11 cellular contexts compared by ENCODE assay signal in the genomic region with DNA sequence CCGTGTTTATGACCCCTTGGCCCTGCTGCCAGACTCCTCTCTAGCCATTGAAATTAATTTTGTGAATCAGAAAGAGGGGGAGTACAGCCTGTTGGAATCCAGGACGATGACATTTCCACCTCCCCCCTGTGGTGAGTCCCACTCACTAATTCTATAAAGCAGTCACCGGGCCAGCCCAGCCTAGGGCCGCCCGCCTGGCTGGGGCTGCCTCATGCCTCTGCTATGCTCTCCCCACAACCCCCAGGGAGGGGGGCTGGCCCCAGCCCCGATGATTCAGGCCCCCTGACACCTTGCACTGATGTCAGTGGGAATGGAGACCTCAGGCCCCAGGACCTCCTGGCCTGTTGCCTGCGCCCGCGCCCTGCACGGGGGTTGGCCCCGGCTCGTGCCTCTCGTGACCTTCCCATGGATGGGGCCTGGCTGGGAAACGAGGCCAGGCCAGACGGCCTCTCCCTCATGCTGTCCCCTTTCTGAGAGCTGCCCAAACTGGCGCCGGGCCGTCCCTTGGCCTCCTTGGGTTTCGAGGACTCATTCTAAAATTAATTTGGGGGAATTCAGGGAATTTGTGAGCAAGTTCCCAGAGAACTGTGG. TPM values are rescaled to one million over a fixed set of nuclear protein-coding genes. Genes with fewer than 3 reads are reported as not detected.
DNase-seq lines count a peak whose midpoint lies in the region; ATAC-seq and TF ChIP-seq lines count a peak whose summit lies in the region.
"Had no signal": no experiment of that assay in that cellular context is flagged by ENCODE, and none has a peak within 500 bp of the region (broad histone marks: within the 10 kb centered on the region; RNA-seq: fewer than 3 reads in every experiment).

No MANE protein-coding gene starts in this region.

- no peaks in the 10 kb centered on the region for H3K36me3 Mint-ChIP-seq in T-helper 17 cell (ENCODE audit: low read depth)
- H3K36me3 Mint-ChIP-seq in CD8-positive, alpha-beta T cell = no peaks in the 10 kb centered on the region

- TF ChIP-seq CTCF in AG10803 (conservative IDR thresholded peaks at IDR 0.05; ENCODE audit: low read length) (peak; percentile 39), foreskin keratinocyte (conservative IDR thresholded peaks at IDR 0.05) (no peak)
- no peak for TF ChIP-seq CTCF in CD8-positive, alpha-beta T cell (IDR thresholded peaks at IDR 0.05)

- no peak overlapping the region for H4K8ac ChIP-seq in trophoblast cell (ENCODE audit: low read depth, low read length)

- peaks cover 4% of the 10 kb centered on the region for H3K4me1 Mint-ChIP-seq in T-helper 17 cell
- peaks cover 2% of the 10 kb centered on the region for H3K4me1 Mint-ChIP-seq in CD8-positive, alpha-beta T cell (ENCODE audit: low read depth)
- H3K4me1 Mint-ChIP-seq: central memory CD8-positive, alpha-beta T cell had no signal

- H3K4me2 ChIP-seq in trophoblast cell (ENCODE audit: low read length) = no peak overlapping the region

- H3K27me3 Mint-ChIP-seq in T-helper 17 cell = peaks cover 32% of the 10 kb centered on the region
- peaks cover 4% of the 10 kb centered on the region for H3K27me3 Mint-ChIP-seq in CD8-positive, alpha-beta T cell (ENCODE audit: low read depth)

- POLR2A ChIA-PET in CD8-positive, alpha-beta T cell (lab: Charles Lee) = no interaction called here

- CTCF ChIA-PET in CD8-positive, alpha-beta T cell (lab: Charles Lee) = no interaction called here

- no peak overlapping the region for H2BK5ac ChIP-seq in trophoblast cell (ENCODE audit: low read depth, low read length, poor library complexity)

- no peaks in the 10 kb centered on the region for H3K79me2 ChIP-seq in trophoblast cell (ENCODE audit: control insufficient read depth, insufficient read depth, low read length, poor library complexity)

- H3K4me1 ChIP-seq in SJSA1 (replicated peaks) (peaks cover 68% of the 10 kb centered on the region), foreskin keratinocyte (peaks cover 16% of the 10 kb centered on the region), trophoblast cell (ENCODE audit: control insufficient read depth in 1 of 2, insufficient read depth in 2 of 2, low read length in 2 of 2) (peaks cover 6 to 18% of the 10 kb centered on the region in 2 experiments)
- H3K4me1 ChIP-seq in CD8-positive, alpha-beta T cell (ENCODE audit: insufficient read depth, low read length) = no peaks in the 10 kb centered on the region

- H4K12ac ChIP-seq in trophoblast cell (ENCODE audit: low read depth, low read length) = no peak overlapping the region

- H3K4me3 ChIP-seq in AG10803 (ENCODE audit: low read length) = no peak overlapping the region
- no peak overlapping the region for H3K4me3 ChIP-seq in SJSA1
- H3K4me3 ChIP-seq in trophoblast cell (ENCODE audit: low read depth, low read length) = no peak overlapping the region
- no peak overlapping the region for H3K4me3 ChIP-seq in CD8-positive, alpha-beta T cell (ENCODE audit: low read depth, low read length)

- H3K14ac ChIP-seq in trophoblast cell (ENCODE audit: low read length) = no peak overlapping the region

- no peak overlapping the region for H3K4ac ChIP-seq in trophoblast cell (ENCODE audit: low read depth, low read length)

- H2BK120ac ChIP-seq in trophoblast cell (ENCODE audit: insufficient read depth, low read length, poor library complexity) = no peak overlapping the region

- ATAC-seq in foreskin keratinocyte = peak; percentile 59
- ATAC-seq in T-helper 17 cell = no peak
- ATAC-seq in GM21381 (IDR thresholded peaks at IDR 0.05; ENCODE audit: unreplicated experiment) = no peak
- no peak for ATAC-seq in CD8-positive, alpha-beta T cell

- H4K91ac ChIP-seq in trophoblast cell (ENCODE audit: low read depth, low read length) = no peak overlapping the region

- H3K27ac ChIP-seq in SJSA1 (peak overlapping the region; percentile 76), foreskin keratinocyte (no peak overlapping the region), trophoblast cell (ENCODE audit: low read depth, low read length) (no peak overlapping the region)
- no peak overlapping the region for H3K27ac ChIP-seq in CD8-positive, alpha-beta T cell (ENCODE audit: low read depth, low read length)
- H3K27ac ChIP-seq: WERI-Rb-1 had no signal

- no peak overlapping the region for H2AK5ac ChIP-seq in trophoblast cell (ENCODE audit: low read length)

- H3K36me3 ChIP-seq in SJSA1 = no peaks in the 10 kb centered on the region
- H3K36me3 ChIP-seq in trophoblast cell (ENCODE audit: control insufficient read depth in 1 of 2, insufficient read depth in 2 of 2, low read length in 2 of 2) = no peaks in the 10 kb centered on the region
- no peaks in the 10 kb centered on the region for H3K36me3 ChIP-seq in CD8-positive, alpha-beta T cell (ENCODE audit: insufficient read depth, low read length)
- H3K36me3 ChIP-seq: WERI-Rb-1 had no signal

- H3K27ac Mint-ChIP-seq in T-helper 17 cell = no peak overlapping the region
- no peak overlapping the region for H3K27ac Mint-ChIP-seq in CD8-positive, alpha-beta T cell

- H3K9me3 Mint-ChIP-seq in CD8-positive, alpha-beta T cell = peaks cover 8% of the 10 kb centered on the region
- H3K9me3 Mint-ChIP-seq: central memory CD8-positive, alpha-beta T cell had no signal

- H3K23ac ChIP-seq in trophoblast cell (ENCODE audit: low read length) = no peak overlapping the region

- peak overlapping the region; percentile 24 for H3K18ac ChIP-seq in trophoblast cell (ENCODE audit: low read length)

- no CpG with 5 or more reads among the region's 19 CpGs for WGBS in trophoblast cell (ENCODE audit: extremely low coverage, insufficient coverage, insufficient read length)

- no peak overlapping the region for H2BK12ac ChIP-seq in trophoblast cell (ENCODE audit: low read length)

- H3K27me3 ChIP-seq in SJSA1 (replicated peaks) (no peaks in the 10 kb centered on the region), foreskin keratinocyte (peaks cover 12% of the 10 kb centered on the region), trophoblast cell (ENCODE audit: insufficient read depth, low read length) (no peaks in the 10 kb centered on the region)
- H3K27me3 ChIP-seq in CD8-positive, alpha-beta T cell (ENCODE audit: insufficient read depth, low read length) = no peaks in the 10 kb centered on the region

- peak; percentile 99 for DNase-seq in AG10803 (ENCODE audit: low read depth)
- DNase-seq in SJSA1 (ENCODE audit: low read depth in 1 of 2, low spot score in 2 of 2) = peak; percentile 99
- DNase-seq in foreskin keratinocyte = peak; percentile 21 to 64
- peak; percentile 20 to 53 for DNase-seq in trophoblast cell
- no peak for DNase-seq in T-helper 17 cell
- no peak for DNase-seq in CD8-positive, alpha-beta T cell
- DNase-seq in activated CD4-positive, alpha-beta T cell treated with anti-CD3 and anti-CD28 coated beads for 48 hours = no peak
- DNase-seq: midbrain, WERI-Rb-1 had no signal

- H3K9me3 ChIP-seq in SJSA1 (replicated peaks) (peaks cover 4% of the 10 kb centered on the region; the same call in 1 of the 2 replicates), trophoblast cell (ENCODE audit: insufficient read depth, low read depth, low read length) (peaks cover 2% of the 10 kb centered on the region), T-helper 17 cell (ENCODE audit: control insufficient read depth, low read length, poor library complexity, severe bottlenecking) (no peaks in the 10 kb centered on the region)
- H3K9me3 ChIP-seq in CD8-positive, alpha-beta T cell (ENCODE audit: low read length) = no peaks in the 10 kb centered on the region

- no peak overlapping the region for H2AFZ ChIP-seq in trophoblast cell (ENCODE audit: insufficient read depth, low read length, poor library complexity)

- no peaks in the 10 kb centered on the region for H3K79me1 ChIP-seq in trophoblast cell (ENCODE audit: low read length)

- H3K9ac ChIP-seq in trophoblast cell (ENCODE audit: low read length) = no peak overlapping the region

- H3K4me3 Mint-ChIP-seq in T-helper 17 cell = no peak overlapping the region
- no peak overlapping the region for H3K4me3 Mint-ChIP-seq in CD8-positive, alpha-beta T cell
- H3K4me3 Mint-ChIP-seq: central memory CD8-positive, alpha-beta T cell had no signal

- intact Hi-C loops in CD8-positive, alpha-beta T cell (cut with DNase I, micrococcal nuclease) = no loop called here

RNA-seq across cellular contexts. Expression of a gene that starts 34.0 kb away (rescaled TPM):
- not detected in 2 replicates for total RNA-seq in SJSA1 (2014; rRNA removed; shearing (Covaris generic))
- total RNA-seq in foreskin keratinocyte (not detected in 2 replicates), T-helper 17 cell (not detected)
- polyA plus RNA-seq in foreskin keratinocyte = 0.16 TPM in 1 of 2 replicates, not detected in the other
- not detected in 2 replicates for polyA plus RNA-seq in trophoblast cell (2013)
- not detected for total RNA-seq in CD8-positive, alpha-beta T cell

RNA-seq across cellular contexts. Expression of a gene that starts 52.6 kb away (rescaled TPM):
- 0.91 and 2.9 TPM in 2 replicates for total RNA-seq in SJSA1 (2014; rRNA removed; shearing (Covaris generic))
- total RNA-seq in foreskin keratinocyte (11.8 and 18.0 TPM in 2 replicates), T-helper 17 cell (under 1 TPM; 0.73 to 0.85 TPM)
- 14.3 and 24.7 TPM in 2 replicates for polyA plus RNA-seq in foreskin keratinocyte
- 1.3 and 1.5 TPM in 2 replicates for polyA plus RNA-seq in trophoblast cell (2013)
- total RNA-seq in CD8-positive, alpha-beta T cell = not detected

Comparison
In these comparisons a context has a peak if more than half of its experiments do, and no peak if none do; other contexts are left out.
1. DNase-seq: peak in AG10803 (single experiment), SJSA1 (2 of 2), foreskin keratinocyte (2 of 2) and trophoblast cell (2 of 2); none in T-helper 17 cell (0 of 3), CD8-positive, alpha-beta T cell (0 of 7) and activated CD4-positive, alpha-beta T cell treated with anti-CD3 and anti-CD28 coated beads for 48 hours (single experiment).